In genomic region chr10:92811986-92812385, GRCh38 we compare ENCODE assay signal across 17 cellular contexts. TPM values are rescaled to one million over a fixed set of nuclear protein-coding genes. Genes with fewer than 3 reads are reported as not detected.
DNase-seq lines count a peak whose midpoint lies in the region; ATAC-seq and TF ChIP-seq lines count a peak whose summit lies in the region.
"Had no signal": no experiment of that assay in that cellular context is flagged by ENCODE, and none has a peak within 500 bp of the region (broad histone marks: within the 10 kb centered on the region; RNA-seq: fewer than 3 reads in every experiment).

No MANE protein-coding gene starts in this region.

- peaks cover 3% of the 10 kb centered on the region for H3K9me3 Mint-ChIP-seq in neural crest cell
- H3K9me3 Mint-ChIP-seq in stimulated activated naive B cell treated with anti-CD40 and anti-IgM and Interleukin-4, amounts not matched to agents 10 μg/mL and 1 μg/mL and 100 μg/mL, for 72 hours: no peaks in the 10 kb centered on the region
- H3K9me3 Mint-ChIP-seq in natural killer cell treated with Interleukin-12 subunit alpha and Interleukin-12 subunit beta and Interleukin-15 and Interleukin-18, amount 100 ng/mL, for 72 hours: no peaks in the 10 kb centered on the region
- H3K9me3 Mint-ChIP-seq: CD8-positive, alpha-beta memory T cell had no signal

- peak; percentile 36 for DNase-seq in EH (ENCODE audit: low read depth)
- peak; percentile 56 for DNase-seq in NCI-H69 (lab: John Stamatoyannopoulos, UW)
- peak; percentile 92 for DNase-seq in dermis blood vessel endothelial cell
- no peak for DNase-seq in neural crest cell (ENCODE audit: low read depth, low spot score)
- DNase-seq in NCI-H187 (lab: John Stamatoyannopoulos, UW): no peak
- DNase-seq in stimulated activated naive B cell treated with anti-CD40 and anti-IgM and Interleukin-4, amounts not matched to agents 10 μg/mL and 1 μg/mL and 100 μg/mL, for 72 hours: no peak
- DNase-seq in natural killer cell treated with Interleukin-12 subunit alpha and Interleukin-12 subunit beta and Interleukin-15 and Interleukin-18, amount 100 ng/mL, for 72 hours (ENCODE audit: low spot score): no peak
- DNase-seq: CD8-positive, alpha-beta memory T cell; DMS53; GOT3; KBM-7; MV-4-11; NCI-H187 treated with DMSO at 0.1 percent for 48 hours; NCI-H774; RPMI8226; SHP77 treated with DMSO at 0.1 percent for 48 hours had no signal

- H3K4me1 Mint-ChIP-seq in neural crest cell: peaks cover 32% of the 10 kb centered on the region
- peaks cover 12 to 21% of the 10 kb centered on the region in 2 donors for H3K4me1 Mint-ChIP-seq in stimulated activated naive B cell treated with anti-CD40 and anti-IgM and Interleukin-4, amounts not matched to agents 10 μg/mL and 1 μg/mL and 100 μg/mL, for 72 hours
- no peaks in the 10 kb centered on the region for H3K4me1 Mint-ChIP-seq in natural killer cell treated with Interleukin-12 subunit alpha and Interleukin-12 subunit beta and Interleukin-15 and Interleukin-18, amount 100 ng/mL, for 72 hours (ENCODE audit: low read depth in 2 of 2)
- H3K4me1 Mint-ChIP-seq: CD8-positive, alpha-beta memory T cell had no signal

- no peak for ATAC-seq in stimulated activated naive B cell treated with anti-CD40 and anti-IgM and Interleukin-4, amounts not matched to agents 10 μg/mL and 1 μg/mL and 100 μg/mL, for 72 hours (replicated peaks)
- no peak for ATAC-seq in natural killer cell treated with Interleukin-12 subunit alpha and Interleukin-12 subunit beta and Interleukin-15 and Interleukin-18, amount 100 ng/mL, for 72 hours
- ATAC-seq: HCT116 had no signal

- no peaks in the 10 kb centered on the region for H3K36me3 Mint-ChIP-seq in neural crest cell (ENCODE audit: low read depth)
- H3K36me3 Mint-ChIP-seq in stimulated activated naive B cell treated with anti-CD40 and anti-IgM and Interleukin-4, amounts not matched to agents 10 μg/mL and 1 μg/mL and 100 μg/mL, for 72 hours: no peaks in the 10 kb centered on the region
- H3K36me3 Mint-ChIP-seq in natural killer cell treated with Interleukin-12 subunit alpha and Interleukin-12 subunit beta and Interleukin-15 and Interleukin-18, amount 100 ng/mL, for 72 hours: no peaks in the 10 kb centered on the region
- H3K36me3 Mint-ChIP-seq: CD8-positive, alpha-beta memory T cell had no signal

- no peak for TF ChIP-seq CTCF in neural crest cell (conservative IDR thresholded peaks at IDR 0.05)

- no peak overlapping the region for H3K4me3 Mint-ChIP-seq in neural crest cell
- no peak overlapping the region for H3K4me3 Mint-ChIP-seq in stimulated activated naive B cell treated with anti-CD40 and anti-IgM and Interleukin-4, amounts not matched to agents 10 μg/mL and 1 μg/mL and 100 μg/mL, for 72 hours
- no peak overlapping the region for H3K4me3 Mint-ChIP-seq in natural killer cell treated with Interleukin-12 subunit alpha and Interleukin-12 subunit beta and Interleukin-15 and Interleukin-18, amount 100 ng/mL, for 72 hours
- H3K4me3 Mint-ChIP-seq: CD8-positive, alpha-beta memory T cell had no signal

- H3K27me3 Mint-ChIP-seq in neural crest cell (ENCODE audit: low read depth): no peaks in the 10 kb centered on the region
- peaks cover 0 to 3% of the 10 kb centered on the region in 2 donors for H3K27me3 Mint-ChIP-seq in stimulated activated naive B cell treated with anti-CD40 and anti-IgM and Interleukin-4, amounts not matched to agents 10 μg/mL and 1 μg/mL and 100 μg/mL, for 72 hours
- peaks cover 18 to 19% of the 10 kb centered on the region in 2 donors for H3K27me3 Mint-ChIP-seq in natural killer cell treated with Interleukin-12 subunit alpha and Interleukin-12 subunit beta and Interleukin-15 and Interleukin-18, amount 100 ng/mL, for 72 hours

- H3K27ac Mint-ChIP-seq in neural crest cell (ENCODE audit: unreplicated experiment): peak overlapping the region; percentile 13
- no peak overlapping the region for H3K27ac Mint-ChIP-seq in stimulated activated naive B cell treated with anti-CD40 and anti-IgM and Interleukin-4, amounts not matched to agents 10 μg/mL and 1 μg/mL and 100 μg/mL, for 72 hours
- no peak overlapping the region for H3K27ac Mint-ChIP-seq in natural killer cell treated with Interleukin-12 subunit alpha and Interleukin-12 subunit beta and Interleukin-15 and Interleukin-18, amount 100 ng/mL, for 72 hours
- H3K27ac Mint-ChIP-seq: CD8-positive, alpha-beta memory T cell had no signal

RNA-seq across cellular contexts. Expression of gene EXOC6, which starts 36.3 kb away (rescaled TPM):
- 364 and 485 TPM in 2 replicates for total RNA-seq in dermis blood vessel endothelial cell
- 16.5 and 17.2 TPM in 2 replicates for total RNA-seq in neural crest cell
- 10 to 100 TPM in 1 of 2 donors, 1 to 10 TPM in 1; 9.7 to 14.7 TPM for total RNA-seq in natural killer cell treated with Interleukin-12 subunit alpha and Interleukin-12 subunit beta and Interleukin-15 and Interleukin-18, amount 100 ng/mL, for 72 hours

Comparison
In these comparisons a context has a peak if more than half of its experiments do, and no peak if none do; other contexts are left out.
1. DNase-seq: peak in EH (single experiment), NCI-H69 (single experiment) and dermis blood vessel endothelial cell (single experiment); none in neural crest cell (single experiment), NCI-H187 (0 of 2), stimulated activated naive B cell treated with anti-CD40 and anti-IgM and Interleukin-4, amounts not matched to agents 10 μg/mL and 1 μg/mL and 100 μg/mL, for 72 hours (single experiment) and natural killer cell treated with Interleukin-12 subunit alpha and Interleukin-12 subunit beta and Interleukin-15 and Interleukin-18, amount 100 ng/mL, for 72 hours (single experiment).
2. RNA of gene EXOC6, which starts 36.3 kb away (total RNA-seq): 364 to 485 TPM in dermis blood vessel endothelial cell; 16.5 to 17.2 TPM in neural crest cell and 9.7 to 14.7 TPM in natural killer cell treated with Interleukin-12 subunit alpha and Interleukin-12 subunit beta and Interleukin-15 and Interleukin-18, amount 100 ng/mL, for 72 hours; every median in the first group is over 10 times any median in the second.